28 cellular contexts compared by ENCODE assay signal in genomic region chr15:49064884-49065283, GRCh38.
"Had no signal": no experiment of that assay in that cellular context is flagged by ENCODE, and none has a peak within 500 bp of the region (broad histone marks: within the 10 kb centered on the region; RNA-seq: fewer than 3 reads in every experiment).

No MANE protein-coding gene starts in this region.

- H3K4me1 ChIP-seq: neural progenitor cell, psoas muscle, suprapubic skin, testis, transverse colon, uterus had no signal

- H3K79me2 ChIP-seq: parathyroid adenoma had no signal

- DNase-seq: natural killer cell; occipital lobe; ovary; posterior cingulate gyrus; psoas muscle; right cardiac atrium; spleen; stimulated activated CD4-positive, alpha-beta T cell treated with anti-CD3 and anti-CD28 coated beads, Interleukin-12 subunit alpha, Interleukin-12 subunit beta, amount 100 ng/mL, for 4 hours; stimulated activated CD4-positive, alpha-beta T cell treated with anti-CD3 and anti-CD28 coated beads, Interleukin-1b, Interleukin-23, amount 100 ng/mL, for 48 hours; stimulated activated CD4-positive, alpha-beta T cell treated with anti-CD3 and anti-CD28 coated beads, Interleukin-4, amount 100 ng/mL, for 1 hour; stimulated activated CD4-positive, alpha-beta T cell treated with anti-CD3 and anti-CD28 coated beads, Interleukin-4, amount 100 ng/mL, for 4 hours; stimulated activated CD8-positive, alpha-beta memory T cell treated with anti-CD3 and anti-CD28 coated beads, Interleukin-4, amount 100 ng/mL, for 48 hours; stimulated activated naive CD8-positive, alpha-beta T cell treated with anti-CD3 and anti-CD28 coated beads, Interleukin-15, amount 100 ng/mL, for 72 hours; stimulated activated naive CD8-positive, alpha-beta T cell treated with anti-CD3 and anti-CD28 coated beads, Interleukin-15, Interleukin-2, amounts not matched to agents 100 U/mL and 50 U/mL, for 24 hours; substantia nigra; testis; tibial artery; transverse colon; upper lobe of left lung; uterus had no signal

- H3K9me3 ChIP-seq: ovary, psoas muscle, spleen, suprapubic skin, testis, tibial artery, transverse colon, upper lobe of left lung, uterus had no signal

- H3K27me3 ChIP-seq: neural progenitor cell, ovary, testis, transverse colon, upper lobe of left lung, uterus had no signal

- H3K9ac ChIP-seq: neural progenitor cell, parathyroid adenoma had no signal

- ATAC-seq: naive thymus-derived CD4-positive, alpha-beta T cell; natural killer cell; psoas muscle; right cardiac atrium; sciatic nerve; stimulated activated memory B cell treated with anti-CD40 and anti-IgM and Interleukin-4, amounts not matched to agents 10 μg/mL and 1 μg/mL and 100 μg/mL, for 72 hours; stimulated activated naive CD8-positive, alpha-beta T cell treated with anti-CD3 and anti-CD28 coated beads, Interleukin-15, amount 100 ng/mL, for 72 hours; stimulated activated naive CD8-positive, alpha-beta T cell treated with anti-CD3 and anti-CD28 coated beads, Interleukin-15, Interleukin-2, amounts not matched to agents 100 U/mL and 50 U/mL, for 24 hours had no signal

- H3K4me3 ChIP-seq: neural progenitor cell, ovary, psoas muscle, skin epidermis, smooth muscle cell, spleen, suprapubic skin, testis, tibial artery, transverse colon, upper lobe of left lung, uterus had no signal

- H3K36me3 ChIP-seq: neural progenitor cell, ovary, spleen, suprapubic skin, tibial artery, transverse colon, upper lobe of left lung, uterus had no signal

- H3K4me2 ChIP-seq: neural progenitor cell, smooth muscle cell had no signal

- H3K27ac ChIP-seq: neural progenitor cell, ovary, parathyroid adenoma, psoas muscle, skin epidermis, spleen, suprapubic skin, testis, tibial artery, transverse colon, upper lobe of left lung, uterus had no signal
